ENCODE assay signal across 13 cellular contexts in genomic region chr19:57802269-57802668, GRCh38. TPM values are rescaled to one million over a fixed set of nuclear protein-coding genes. Genes with fewer than 3 reads are reported as not detected.
A peak's percentile ranks its signal among the peaks of the same experiment; 100 is the strongest.
DNase-seq lines count a peak whose midpoint lies in the region; ATAC-seq and TF ChIP-seq lines count a peak whose summit lies in the region.
"Had no signal": no experiment of that assay in that cellular context is flagged by ENCODE, and none has a peak within 500 bp of the region (broad histone marks: within the 10 kb centered on the region; RNA-seq: fewer than 3 reads in every experiment).

No MANE protein-coding gene starts in this region.

- H3K36me3 ChIP-seq in Caco-2 (ENCODE audit: control insufficient read depth, insufficient read depth, low read length) (peaks cover 1% of the 10 kb centered on the region; the same call in 1 of the 2 replicates), muscle layer of colon (ENCODE audit: insufficient read depth, low read length) (peaks cover 5% of the 10 kb centered on the region), suprapubic skin (peaks cover 7% of the 10 kb centered on the region), gastroesophageal sphincter (peaks cover 0 to 19% of the 10 kb centered on the region in 2 donors)
- H3K36me3 ChIP-seq: ascending aorta, uterus had no signal

- H3K27me3 ChIP-seq in Caco-2 (replicated peaks; ENCODE audit: control insufficient read depth, insufficient read depth, low read length) (no peaks in the 10 kb centered on the region), muscle layer of colon (ENCODE audit: control insufficient read depth in 1 of 2, insufficient read depth in 2 of 2, low read length in 2 of 2) (no peaks in the 10 kb centered on the region), suprapubic skin (no peaks in the 10 kb centered on the region), gastroesophageal sphincter (no peaks in the 10 kb centered on the region)
- H3K27me3 ChIP-seq: ascending aorta, BLaER1, uterus had no signal

- DNase-seq in Caco-2, result no peak
- no peak for DNase-seq in HFFc6
- no peak for DNase-seq in activated naive CD8-positive, alpha-beta T cell treated with anti-CD3 and anti-CD28 coated beads, Interleukin-2, amount 50 U/mL, for 24 hours
- no peak for DNase-seq in suprapubic skin (ENCODE audit: low spot score in 2 of 2)
- DNase-seq in left lobe of liver (ENCODE audit: low spot score), result no peak
- DNase-seq: activated T-cell treated with anti-CD3 and anti-CD28 coated beads, Interleukin-2, amount 50 U/mL, for 1 hour; mucosa of descending colon; uterus had no signal

- H3K27ac ChIP-seq in muscle layer of colon (ENCODE audit: low read depth, low read length), result no peak overlapping the region
- no peak overlapping the region for H3K27ac ChIP-seq in suprapubic skin
- no peak overlapping the region for H3K27ac ChIP-seq in gastroesophageal sphincter
- H3K27ac ChIP-seq: BLaER1 had no signal

- TF ChIP-seq POLR2A in suprapubic skin (IDR thresholded peaks at IDR 0.05) (no peak), gastroesophageal sphincter (IDR thresholded peaks at IDR 0.05) (no peak)

- H3K27ac Mint-ChIP-seq in Caco-2 (ENCODE audit: unreplicated experiment) (peak overlapping the region; percentile 4), HFFc6 (peak overlapping the region; percentile 65)
- peak overlapping the region; percentile 9 for H3K27ac Mint-ChIP-seq in activated naive CD8-positive, alpha-beta T cell treated with anti-CD3 and anti-CD28 coated beads, Interleukin-2, amount 50 U/mL, for 24 hours

- POLR2A ChIA-PET in Caco-2 (lab: Charles Lee), result no interaction called here

- no peak for ATAC-seq in activated naive CD8-positive, alpha-beta T cell treated with anti-CD3 and anti-CD28 coated beads, Interleukin-2, amount 50 U/mL, for 24 hours
- ATAC-seq in gastroesophageal sphincter, result no peak
- ATAC-seq in HG02970 (IDR thresholded peaks at IDR 0.05; ENCODE audit: low FRiP score, unreplicated experiment), result no peak
- ATAC-seq in left lobe of liver, result no peak

- no TSS peak for BruUV-seq in Caco-2 (replicated peaks; lab: Mats Ljungman, UMichigan)

- H3K4me3 ChIP-seq in Caco-2 (ENCODE audit: low read depth, low read length), result no peak overlapping the region
- no peak overlapping the region for H3K4me3 ChIP-seq in muscle layer of colon (ENCODE audit: low read depth in 1 of 2, low read length in 2 of 2)
- H3K4me3 ChIP-seq in suprapubic skin, result no peak overlapping the region
- no peak overlapping the region for H3K4me3 ChIP-seq in gastroesophageal sphincter
- H3K4me3 ChIP-seq: BLaER1, mucosa of descending colon, uterus had no signal

- H3K4me1 Mint-ChIP-seq in Caco-2 (ENCODE audit: low read depth, unreplicated experiment), result peaks cover 19% of the 10 kb centered on the region
- peaks cover 39% of the 10 kb centered on the region for H3K4me1 Mint-ChIP-seq in HFFc6 (ENCODE audit: low read depth)
- H3K4me1 Mint-ChIP-seq in activated naive CD8-positive, alpha-beta T cell treated with anti-CD3 and anti-CD28 coated beads, Interleukin-2, amount 50 U/mL, for 24 hours, result peaks cover 25% of the 10 kb centered on the region

- TF ChIP-seq CTCF in Caco-2 (IDR thresholded peaks at IDR 0.05; ENCODE audit: insufficient read depth in 1 of 2, low read depth in 1 of 2, low read length in 1 of 2, severe bottlenecking in 1 of 2, unreplicated experiment in 1 of 2) (no peak), HFFc6 (IDR thresholded peaks at IDR 0.05) (no peak), suprapubic skin (IDR thresholded peaks at IDR 0.05) (no peak), gastroesophageal sphincter (IDR thresholded peaks at IDR 0.05) (no peak)

- H3K36me3 Mint-ChIP-seq in Caco-2 (ENCODE audit: insufficient read depth, unreplicated experiment) (peaks cover 69% of the 10 kb centered on the region), HFFc6 (ENCODE audit: low read depth) (peaks cover 13% of the 10 kb centered on the region)
- H3K36me3 Mint-ChIP-seq in activated naive CD8-positive, alpha-beta T cell treated with anti-CD3 and anti-CD28 coated beads, Interleukin-2, amount 50 U/mL, for 24 hours (ENCODE audit: low read depth), result peaks cover 37% of the 10 kb centered on the region

- H3K4me1 ChIP-seq in Caco-2 (peaks cover 18% of the 10 kb centered on the region), muscle layer of colon (ENCODE audit: insufficient read depth, low read length) (peaks cover 4% of the 10 kb centered on the region), suprapubic skin (peaks cover 54% of the 10 kb centered on the region), gastroesophageal sphincter (peaks cover 0 to 54% (median 8%) of the 10 kb centered on the region in 3 donors)
- H3K4me1 ChIP-seq: uterus had no signal

- H3K9ac ChIP-seq in muscle layer of colon (ENCODE audit: low read length), result peak overlapping the region; percentile 30
- H3K9ac ChIP-seq: BLaER1 had no signal

- WGBS in suprapubic skin, result 87% methylated on average over 4 of the region's 4 CpGs
- 70 to 89% methylated on average over 2 to 3 of the region's 4 CpGs for WGBS in gastroesophageal sphincter (ENCODE audit: low coverage in 1 of 2), 2 donors

- intact Hi-C loops in Caco-2 (cut with micrococcal nuclease; ENCODE audit: unreplicated experiment), result no loop called here

- no peaks in the 10 kb centered on the region for H3K27me3 Mint-ChIP-seq in Caco-2 (ENCODE audit: insufficient read depth, unreplicated experiment)
- H3K27me3 Mint-ChIP-seq in HFFc6 (ENCODE audit: insufficient read depth), result no peaks in the 10 kb centered on the region; the same call in 1 of the 2 replicates
- no peaks in the 10 kb centered on the region for H3K27me3 Mint-ChIP-seq in activated naive CD8-positive, alpha-beta T cell treated with anti-CD3 and anti-CD28 coated beads, Interleukin-2, amount 50 U/mL, for 24 hours

- no peaks in the 10 kb centered on the region for H3K9me3 ChIP-seq in Caco-2
- no peaks in the 10 kb centered on the region for H3K9me3 ChIP-seq in muscle layer of colon (ENCODE audit: low read length)
- H3K9me3 ChIP-seq in suprapubic skin, result no peaks in the 10 kb centered on the region
- no peaks in the 10 kb centered on the region for H3K9me3 ChIP-seq in gastroesophageal sphincter
- H3K9me3 ChIP-seq: BLaER1, mucosa of descending colon, uterus had no signal

- TF ChIP-seq EP300 in suprapubic skin (IDR thresholded peaks at IDR 0.05) (no peak), gastroesophageal sphincter (IDR thresholded peaks at IDR 0.05) (no peak)

- no peak overlapping the region for H3K4me3 Mint-ChIP-seq in Caco-2 (ENCODE audit: unreplicated experiment)
- peak overlapping the region; percentile 34; the same call in 1 of the 2 replicates for H3K4me3 Mint-ChIP-seq in HFFc6
- H3K4me3 Mint-ChIP-seq in activated naive CD8-positive, alpha-beta T cell treated with anti-CD3 and anti-CD28 coated beads, Interleukin-2, amount 50 U/mL, for 24 hours, result no peak overlapping the region

- H3K9me3 Mint-ChIP-seq in Caco-2 (ENCODE audit: unreplicated experiment), result no peaks in the 10 kb centered on the region
- no peaks in the 10 kb centered on the region for H3K9me3 Mint-ChIP-seq in HFFc6
- H3K9me3 Mint-ChIP-seq in activated naive CD8-positive, alpha-beta T cell treated with anti-CD3 and anti-CD28 coated beads, Interleukin-2, amount 50 U/mL, for 24 hours, result no peaks in the 10 kb centered on the region

- CTCF ChIA-PET in Caco-2 (lab: Charles Lee), result interaction anchor here (0.6 kb wide), 1 partner anchor 17 kb away, joined by 3 read pairs; no protein-coding TSS in a partner anchor

RNA-seq across cellular contexts. Expression of gene ZNF552, which starts 12.4 kb away (rescaled TPM):
- total RNA-seq in Caco-2 (2022) (38.6 and 48.2 TPM in 2 replicates), suprapubic skin (10 to 100 TPM in 1 of 4 donors, 1 to 10 TPM in 3; 5.6 to 11.5 (median 8.3) TPM), gastroesophageal sphincter (1 to 10 TPM; 2.7 to 8.7 (median 4.5) TPM), left lobe of liver (7.1 TPM)
- 1 to 10 TPM; 2.7 to 3.8 (median 3.0) TPM for total RNA-seq in HFFc6 (2021; fragmentation: NEBNext Ultra II Directional; extraction: Animal tissue kit (Norgen Biotek cat#: 25700))

RNA-seq across cellular contexts. Expression of gene ZNF587B, which starts 27.8 kb away (rescaled TPM):
- total RNA-seq in Caco-2 (2022) (32.5 and 35.4 TPM in 2 replicates), suprapubic skin (10 to 100 TPM; 15.0 to 28.6 (median 19.6) TPM), gastroesophageal sphincter (10 to 100 TPM in 2 of 4 donors, 1 to 10 TPM in 2; 7.6 to 14.5 (median 10.7) TPM), left lobe of liver (10.2 TPM)
- 10 to 100 TPM in 1 of 6 experiments, 1 to 10 TPM in 5; 7.8 to 10.7 (median 9.4) TPM for total RNA-seq in HFFc6 (2021; fragmentation: NEBNext Ultra II Directional; extraction: Animal tissue kit (Norgen Biotek cat#: 25700))

RNA-seq across cellular contexts. Expression of gene ZNF586, which starts 32.8 kb away (rescaled TPM):
- total RNA-seq in Caco-2 (2022) (6.2 and 9.1 TPM in 2 replicates), suprapubic skin (10 to 100 TPM; 20.6 to 47.4 (median 26.8) TPM), gastroesophageal sphincter (10 to 100 TPM; 12.8 to 20.7 (median 17.1) TPM), left lobe of liver (4.6 TPM)
- 1 to 10 TPM; 6.4 to 8.8 (median 6.9) TPM for total RNA-seq in HFFc6 (2021; fragmentation: NEBNext Ultra II Directional; extraction: Animal tissue kit (Norgen Biotek cat#: 25700))

RNA-seq across cellular contexts. Expression of gene ZNF587, which starts 47.4 kb away (rescaled TPM):
- 70.5 and 78.0 TPM in 2 replicates for total RNA-seq in Caco-2 (2022)
- 10 to 100 TPM; 22.6 to 28.6 (median 25.3) TPM for total RNA-seq in HFFc6 (2021; fragmentation: NEBNext Ultra II Directional; extraction: Animal tissue kit (Norgen Biotek cat#: 25700))
- total RNA-seq in suprapubic skin, result 10 to 100 TPM; 16.4 to 43.2 (median 20.0) TPM
- 10 to 100 TPM in 3 of 4 donors, 1 to 10 TPM in 1; 9.3 to 47.5 (median 17.6) TPM for total RNA-seq in gastroesophageal sphincter
- 19.1 TPM for total RNA-seq in left lobe of liver

RNA-seq across cellular contexts. Expression of gene ZNF776, which starts 55.7 kb away (rescaled TPM):
- total RNA-seq in Caco-2 (2022), result 15.6 and 16.0 TPM in 2 replicates
- 1 to 10 TPM; 5.4 to 9.3 (median 7.0) TPM for total RNA-seq in HFFc6 (2021; fragmentation: NEBNext Ultra II Directional; extraction: Animal tissue kit (Norgen Biotek cat#: 25700))
- 10 to 100 TPM; 11.2 to 23.8 (median 15.0) TPM for total RNA-seq in suprapubic skin
- 10 to 100 TPM; 12.1 to 14.9 (median 13.3) TPM for total RNA-seq in gastroesophageal sphincter
- 9.1 TPM for total RNA-seq in left lobe of liver

Comparison
In these comparisons a context has a peak if more than half of its experiments do, and no peak if none do; other contexts are left out.
1. H3K27ac Mint-ChIP-seq: peak in every context shown above with its lines; median percentile 65 in HFFc6; 9 in activated naive CD8-positive, alpha-beta T cell treated with anti-CD3 and anti-CD28 coated beads, Interleukin-2, amount 50 U/mL, for 24 hours; 4 in Caco-2.